18 cellular contexts compared by ENCODE assay signal in genomic region chr7:149704507-149704906, GRCh38.
"Had no signal": no experiment of that assay in that cellular context is flagged by ENCODE, and none has a peak within 500 bp of the region (broad histone marks: within the 10 kb centered on the region; RNA-seq: fewer than 3 reads in every experiment).

No MANE protein-coding gene starts in this region.

- FAIRE-seq: keratinocyte had no signal

- H3K4me3 ChIP-seq: left lung, right atrium auricular region, upper lobe of right lung had no signal

- H3K36me3 ChIP-seq: left lung, right atrium auricular region, upper lobe of right lung had no signal

- H3K27ac ChIP-seq: left lung, right atrium auricular region, upper lobe of right lung, VCaP had no signal

- H3K36me3 Mint-ChIP-seq: memory B cell had no signal

- H3K4me1 Mint-ChIP-seq: activated naive CD4-positive, alpha-beta T cell treated with anti-CD3 and anti-CD28 coated beads, Interleukin-2, amount 50 U/mL, for 24 hours; naive thymus-derived CD8-positive, alpha-beta T cell; stimulated activated naive CD8-positive, alpha-beta T cell treated with anti-CD3 and anti-CD28 coated beads, Interleukin-15, amount 100 ng/mL, for 72 hours had no signal

- H3K4me1 ChIP-seq: left lung, right atrium auricular region, upper lobe of right lung had no signal

- H3K27me3 ChIP-seq: left lung, right atrium auricular region, upper lobe of right lung had no signal

- H3K27me3 Mint-ChIP-seq: progenitor cell of endocrine pancreas had no signal

- H3K4me3 Mint-ChIP-seq: activated CD4-positive, alpha-beta memory T cell treated with anti-CD3 and anti-CD28 coated beads for 36 hours; activated naive CD4-positive, alpha-beta T cell treated with anti-CD3 and anti-CD28 coated beads, Interleukin-2, amount 50 U/mL, for 24 hours; activated T-cell treated with anti-CD3 and anti-CD28 coated beads, Interleukin-2, amount 50 U/mL, for 4 hours; brain; memory B cell; naive thymus-derived CD8-positive, alpha-beta T cell; stimulated activated naive CD8-positive, alpha-beta T cell treated with anti-CD3 and anti-CD28 coated beads, Interleukin-15, amount 100 ng/mL, for 72 hours had no signal

- DNase-seq: activated CD4-positive, alpha-beta memory T cell treated with anti-CD3 and anti-CD28 coated beads for 36 hours; activated effector memory CD4-positive, alpha-beta T cell treated with anti-CD3 and anti-CD28 coated beads, Interleukin-2, amount 50 U/mL, for 16 hours; activated T-cell treated with anti-CD3 and anti-CD28 coated beads, Interleukin-2, amount 50 U/mL, for 4 hours; amygdala; cerebellar nuclear complex; left lung; naive thymus-derived CD8-positive, alpha-beta T cell; stimulated activated naive CD8-positive, alpha-beta T cell treated with anti-CD3 and anti-CD28 coated beads, Interleukin-15, amount 100 ng/mL, for 72 hours; T-helper 1 cell; T1000; upper lobe of right lung had no signal

- ATAC-seq: activated T-cell treated with anti-CD3 and anti-CD28 coated beads, Interleukin-2, amount 50 U/mL, for 4 hours; left lung; naive thymus-derived CD8-positive, alpha-beta T cell; stimulated activated naive CD8-positive, alpha-beta T cell treated with anti-CD3 and anti-CD28 coated beads, Interleukin-15, amount 100 ng/mL, for 72 hours; upper lobe of right lung had no signal

- H3K9me3 Mint-ChIP-seq: activated naive CD4-positive, alpha-beta T cell treated with anti-CD3 and anti-CD28 coated beads, Interleukin-2, amount 50 U/mL, for 24 hours had no signal

- H3K27ac Mint-ChIP-seq: activated CD4-positive, alpha-beta memory T cell treated with anti-CD3 and anti-CD28 coated beads for 36 hours; activated naive CD4-positive, alpha-beta T cell treated with anti-CD3 and anti-CD28 coated beads, Interleukin-2, amount 50 U/mL, for 24 hours; brain; memory B cell; naive thymus-derived CD8-positive, alpha-beta T cell; progenitor cell of endocrine pancreas; stimulated activated naive CD8-positive, alpha-beta T cell treated with anti-CD3 and anti-CD28 coated beads, Interleukin-15, amount 100 ng/mL, for 72 hours had no signal

- H3K9me3 ChIP-seq: upper lobe of right lung had no signal
